ENCODE assay signal across 1 cellular context in genomic region chr12:95942532-95943230, GRCh38.
A peak's percentile ranks its signal among the peaks of the same experiment; 100 is the strongest.
TF ChIP-seq lines count a peak whose summit lies in the region.

TSS of gene CCDC38 (minus strand) at chr12:95942614. CDS start at chr12:95936509, 6,105 bp downstream.

TF ChIP-seq in HEK293, 187 proteins besides CTCF, POLR2A, EP300 and RAD21 (continued from another document):
- TF ChIP-seq TCF7L2 (IDR thresholded peaks at IDR 0.05; ENCODE audit: borderline replicate concordance, low read depth, low read length): peak; percentile 92
- TF ChIP-seq, protein P1, sequence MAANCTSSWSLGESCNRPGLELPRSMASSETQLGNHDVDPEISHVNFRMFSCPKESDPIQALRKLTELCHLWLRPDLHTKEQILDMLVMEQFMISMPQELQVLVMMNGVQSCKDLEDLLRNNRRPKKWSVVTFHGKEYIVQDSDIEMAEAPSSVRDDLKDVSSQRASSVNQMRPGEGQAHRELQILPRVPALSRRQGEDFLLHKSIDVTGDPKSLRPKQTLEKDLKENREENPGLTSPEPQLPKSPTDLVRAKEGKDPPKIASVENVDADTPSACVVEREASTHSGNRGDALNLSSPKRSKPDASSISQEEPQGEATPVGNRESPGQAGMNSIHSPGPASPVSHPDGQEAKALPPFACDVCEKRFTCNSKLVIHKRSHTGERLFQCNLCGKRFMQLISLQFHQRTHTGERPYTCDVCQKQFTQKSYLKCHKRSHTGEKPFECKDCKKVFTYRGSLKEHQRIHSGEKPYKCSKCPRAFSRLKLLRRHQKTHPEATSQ (tag by site-specific recombination; IDR thresholded peaks at IDR 0.05): no peak
- TF ChIP-seq, protein P2, sequence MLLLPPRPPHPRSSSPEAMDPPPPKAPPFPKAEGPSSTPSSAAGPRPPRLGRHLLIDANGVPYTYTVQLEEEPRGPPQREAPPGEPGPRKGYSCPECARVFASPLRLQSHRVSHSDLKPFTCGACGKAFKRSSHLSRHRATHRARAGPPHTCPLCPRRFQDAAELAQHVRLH (tag by site-specific recombination; IDR thresholded peaks at IDR 0.05): peak; percentile 86
- peak; percentile 70; the same call in 1 of the 2 replicates for TF ChIP-seq ZNF76 (tag by site-specific recombination; IDR thresholded peaks at IDR 0.05; ENCODE audit: borderline replicate concordance, low read depth)
- TF ChIP-seq ZBTB21 (tag by site-specific recombination; IDR thresholded peaks at IDR 0.05): 0 out of 2 replicates have a peak, but pooled peaks have one; percentile 27
- TF ChIP-seq ZBTB26 (tag by site-specific recombination; optimal IDR thresholded peaks at IDR 0.05): peak; percentile 66
- TF ChIP-seq, protein P3, sequence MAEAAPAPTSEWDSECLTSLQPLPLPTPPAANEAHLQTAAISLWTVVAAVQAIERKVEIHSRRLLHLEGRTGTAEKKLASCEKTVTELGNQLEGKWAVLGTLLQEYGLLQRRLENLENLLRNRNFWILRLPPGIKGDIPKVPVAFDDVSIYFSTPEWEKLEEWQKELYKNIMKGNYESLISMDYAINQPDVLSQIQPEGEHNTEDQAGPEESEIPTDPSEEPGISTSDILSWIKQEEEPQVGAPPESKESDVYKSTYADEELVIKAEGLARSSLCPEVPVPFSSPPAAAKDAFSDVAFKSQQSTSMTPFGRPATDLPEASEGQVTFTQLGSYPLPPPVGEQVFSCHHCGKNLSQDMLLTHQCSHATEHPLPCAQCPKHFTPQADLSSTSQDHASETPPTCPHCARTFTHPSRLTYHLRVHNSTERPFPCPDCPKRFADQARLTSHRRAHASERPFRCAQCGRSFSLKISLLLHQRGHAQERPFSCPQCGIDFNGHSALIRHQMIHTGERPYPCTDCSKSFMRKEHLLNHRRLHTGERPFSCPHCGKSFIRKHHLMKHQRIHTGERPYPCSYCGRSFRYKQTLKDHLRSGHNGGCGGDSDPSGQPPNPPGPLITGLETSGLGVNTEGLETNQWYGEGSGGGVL (tag by site-specific recombination; IDR thresholded peaks at IDR 0.05): peak; percentile 99
- TF ChIP-seq ZNF561 (tag by site-specific recombination; IDR thresholded peaks at IDR 0.05; ENCODE audit: borderline replicate concordance): peak; percentile 93
- no peak for TF ChIP-seq ZNF544 (tag by site-specific recombination; IDR thresholded peaks at IDR 0.05)
- TF ChIP-seq ZNF121 (tag by site-specific recombination; IDR thresholded peaks at IDR 0.05): 0 out of 2 replicates have a peak, but pooled peaks have one; percentile 28
- TF ChIP-seq KLF8 (tag by site-specific recombination; IDR thresholded peaks at IDR 0.05): peak; percentile 47; the same call in 1 of the 2 replicates
- TF ChIP-seq PRDM10 (tag by site-specific recombination; IDR thresholded peaks at IDR 0.05): peak; percentile 70; the same call in 1 of the 2 replicates
- peak; percentile 85 for TF ChIP-seq ZNF335 (tag by site-specific recombination; conservative IDR thresholded peaks at IDR 0.05)
- no peak for TF ChIP-seq ELK4 (IDR thresholded peaks at IDR 0.05; ENCODE audit: borderline replicate concordance, low read depth, low read length)
- TF ChIP-seq ZBTB7A (tag by site-specific recombination; IDR thresholded peaks at IDR 0.05; ENCODE audit: low read depth): no peak
- TF ChIP-seq PBX3 (CRISPR knock-in tag; IDR thresholded peaks at IDR 0.05): no peak
- no peak for TF ChIP-seq ZNF175 (tag by site-specific recombination; IDR thresholded peaks at IDR 0.05)
- peak; percentile 68 for TF ChIP-seq ZNF341 (tag by site-specific recombination; IDR thresholded peaks at IDR 0.05; ENCODE audit: low read depth)
- TF ChIP-seq ZNF366 (tag by site-specific recombination; conservative IDR thresholded peaks at IDR 0.05): peak; percentile 64
- no peak for TF ChIP-seq ZNF664 (tag by site-specific recombination; IDR thresholded peaks at IDR 0.05)
- TF ChIP-seq, protein P4, sequence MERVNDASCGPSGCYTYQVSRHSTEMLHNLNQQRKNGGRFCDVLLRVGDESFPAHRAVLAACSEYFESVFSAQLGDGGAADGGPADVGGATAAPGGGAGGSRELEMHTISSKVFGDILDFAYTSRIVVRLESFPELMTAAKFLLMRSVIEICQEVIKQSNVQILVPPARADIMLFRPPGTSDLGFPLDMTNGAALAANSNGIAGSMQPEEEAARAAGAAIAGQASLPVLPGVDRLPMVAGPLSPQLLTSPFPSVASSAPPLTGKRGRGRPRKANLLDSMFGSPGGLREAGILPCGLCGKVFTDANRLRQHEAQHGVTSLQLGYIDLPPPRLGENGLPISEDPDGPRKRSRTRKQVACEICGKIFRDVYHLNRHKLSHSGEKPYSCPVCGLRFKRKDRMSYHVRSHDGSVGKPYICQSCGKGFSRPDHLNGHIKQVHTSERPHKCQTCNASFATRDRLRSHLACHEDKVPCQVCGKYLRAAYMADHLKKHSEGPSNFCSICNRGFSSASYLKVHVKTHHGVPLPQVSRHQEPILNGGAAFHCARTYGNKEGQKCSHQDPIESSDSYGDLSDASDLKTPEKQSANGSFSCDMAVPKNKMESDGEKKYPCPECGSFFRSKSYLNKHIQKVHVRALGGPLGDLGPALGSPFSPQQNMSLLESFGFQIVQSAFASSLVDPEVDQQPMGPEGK (tag by site-specific recombination; IDR thresholded peaks at IDR 0.05): peak; percentile 97
